ENCODE assay signal across 12 cellular contexts in the genomic region with DNA sequence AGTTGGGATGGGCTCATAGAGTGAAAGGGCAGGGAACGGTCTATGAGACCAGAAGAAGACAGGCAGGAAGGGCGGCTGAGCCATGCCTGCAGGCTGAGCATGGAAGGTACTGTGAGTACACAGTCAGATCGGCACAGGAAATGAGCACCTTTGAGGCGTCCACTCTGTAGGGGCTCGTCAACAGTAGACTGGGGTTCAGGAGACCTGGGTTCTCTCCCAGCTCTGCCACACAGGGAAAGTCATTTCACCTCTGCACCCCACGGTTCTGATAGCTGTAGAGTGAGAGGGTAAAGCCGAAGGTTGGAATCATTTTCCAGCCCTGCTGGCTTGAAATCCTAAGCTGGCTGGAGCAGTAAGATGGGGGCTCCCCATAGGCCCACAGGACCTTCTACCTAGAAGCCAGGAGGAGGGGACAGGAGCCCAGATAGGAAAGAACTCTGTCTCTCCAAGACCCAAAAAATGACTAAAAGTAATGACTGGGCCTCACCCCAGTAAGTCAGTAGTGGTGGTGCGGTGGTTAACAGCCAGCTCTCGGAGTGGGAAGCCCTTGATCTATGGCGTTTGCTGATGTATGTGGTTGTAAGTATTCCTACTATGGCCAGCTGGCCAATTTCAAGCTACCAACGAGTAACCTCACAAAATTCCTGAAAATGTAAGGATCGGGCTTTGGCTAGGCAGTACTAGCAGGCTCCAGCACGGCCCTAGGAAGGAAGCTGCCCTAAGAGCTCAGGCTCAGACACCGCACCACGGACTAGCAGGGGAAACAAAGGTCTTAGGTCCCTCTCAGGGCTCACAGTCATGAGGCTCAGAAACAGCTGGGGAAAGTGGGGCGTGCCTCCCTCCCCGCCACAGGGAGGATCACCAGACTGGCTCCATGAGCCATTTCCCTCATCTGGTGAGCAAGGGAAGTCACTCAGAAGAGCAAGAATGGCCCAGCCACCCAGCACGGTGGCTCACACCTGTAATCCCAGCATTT. TPM values are rescaled to one million over a fixed set of nuclear protein-coding genes. Genes with fewer than 3 reads are reported as not detected.
DNase-seq lines count a peak whose midpoint lies in the region; ATAC-seq and TF ChIP-seq lines count a peak whose summit lies in the region.
"Had no signal": no experiment of that assay in that cellular context is flagged by ENCODE, and none has a peak within 500 bp of the region (broad histone marks: within the 10 kb centered on the region; RNA-seq: fewer than 3 reads in every experiment).

No MANE protein-coding gene starts in this region.

- no peak for ATAC-seq in HG03196 (IDR thresholded peaks at IDR 0.05; ENCODE audit: unreplicated experiment)

- peak overlapping the region; percentile 71 for H3K27ac Mint-ChIP-seq in activated CD4-positive, alpha-beta memory T cell treated with anti-CD3 and anti-CD28 coated beads, Interleukin-2, amount 10 ng/mL, durations not matched to agents 7 days and 5 days

- no peaks in the 10 kb centered on the region for H3K9me3 Mint-ChIP-seq in activated CD4-positive, alpha-beta memory T cell treated with anti-CD3 and anti-CD28 coated beads, Interleukin-2, amount 10 ng/mL, durations not matched to agents 7 days and 5 days

- H3K4me3 ChIP-seq in fibroblast of villous mesenchyme (ENCODE audit: low read depth, low read length) = no peak overlapping the region
- H3K4me3 ChIP-seq: dorsolateral prefrontal cortex, skin epidermis had no signal

- no peaks in the 10 kb centered on the region for H3K36me3 Mint-ChIP-seq in activated CD4-positive, alpha-beta memory T cell treated with anti-CD3 and anti-CD28 coated beads, Interleukin-2, amount 10 ng/mL, durations not matched to agents 7 days and 5 days (ENCODE audit: low read depth)

- no peak for TF ChIP-seq CTCF in fibroblast of villous mesenchyme (IDR thresholded peaks at IDR 0.05; ENCODE audit: insufficient read depth, low read depth, low read length)

- H3K4me1 Mint-ChIP-seq in activated CD4-positive, alpha-beta memory T cell treated with anti-CD3 and anti-CD28 coated beads, Interleukin-2, amount 10 ng/mL, durations not matched to agents 7 days and 5 days = peaks cover 43% of the 10 kb centered on the region

- DNase-seq in stimulated activated naive CD4-positive, alpha-beta T cell (lab: John Stamatoyannopoulos, UW) = peak in 5 of 6 experiments; percentile 22 to 57 (median 40)
- DNase-seq in stimulated activated naive CD4-positive, alpha-beta T cell treated with Interleukin-2 at 50 U/mL for 16 hours (lab: John Stamatoyannopoulos, UW) = no peak
- peak; percentile 50 for DNase-seq in activated CD4-positive, alpha-beta memory T cell treated with anti-CD3 and anti-CD28 coated beads, Interleukin-2, amount 10 ng/mL, durations not matched to agents 7 days and 5 days
- DNase-seq in fibroblast of villous mesenchyme (ENCODE audit: low read depth) = peak; percentile 50
- DNase-seq in T-helper 9 cell = no peak
- DNase-seq in NOMO-1 treated with DMSO at 0.1 percent for 48 hours (lab: John Stamatoyannopoulos, UW; ENCODE audit: unreplicated experiment) = no peak
- DNase-seq in SW480 (ENCODE audit: low spot score) = no peak

- no peak overlapping the region for H3K4me3 Mint-ChIP-seq in activated CD4-positive, alpha-beta memory T cell treated with anti-CD3 and anti-CD28 coated beads, Interleukin-2, amount 10 ng/mL, durations not matched to agents 7 days and 5 days

- CTCF ChIA-PET in activated CD4-positive, alpha-beta memory T cell treated with anti-CD3 and anti-CD28 coated beads, Interleukin-2, amount 10 ng/mL, durations not matched to agents 7 days and 5 days (lab: Charles Lee) = interaction anchor here (0.8 to 2.8 kb wide), 7 partner anchors 10 to 31 kb away, joined by 3 to 13 read pairs (median 3); no protein-coding TSS in a partner anchor

- H3K27me3 Mint-ChIP-seq in activated CD4-positive, alpha-beta memory T cell treated with anti-CD3 and anti-CD28 coated beads, Interleukin-2, amount 10 ng/mL, durations not matched to agents 7 days and 5 days = no peaks in the 10 kb centered on the region

- POLR2A ChIA-PET in activated CD4-positive, alpha-beta memory T cell treated with anti-CD3 and anti-CD28 coated beads, Interleukin-2, amount 10 ng/mL, durations not matched to agents 7 days and 5 days (lab: Charles Lee) = interaction anchor here (0.7 to 4.3 kb wide), 13 partner anchors 9 to 100 kb away, joined by 3 to 24 read pairs (median 6); a partner anchor contains a TSS

RNA-seq across cellular contexts. Expression of a gene that starts 10.3 kb away (rescaled TPM):
- total RNA-seq in activated CD4-positive, alpha-beta memory T cell treated with anti-CD3 and anti-CD28 coated beads, Interleukin-2, amount 10 ng/mL, durations not matched to agents 7 days and 5 days = 10 to 100 TPM; 39.9 to 43.4 TPM
- total RNA-seq in fibroblast of villous mesenchyme = under 0.01 and 0.32 TPM in 2 replicates
- total RNA-seq: kidney epithelial cell, M059J had no signal

RNA-seq across cellular contexts. Expression of a gene that starts 17.3 kb away (rescaled TPM):
- total RNA-seq in activated CD4-positive, alpha-beta memory T cell treated with anti-CD3 and anti-CD28 coated beads, Interleukin-2, amount 10 ng/mL, durations not matched to agents 7 days and 5 days = 10 to 100 TPM; 45.0 to 49.0 TPM
- 7.3 and 11.6 TPM in 2 replicates for total RNA-seq in fibroblast of villous mesenchyme

RNA-seq across cellular contexts. Expression of a gene that starts 36.0 kb away (rescaled TPM):
- 10 to 100 TPM; 45.1 to 50.9 TPM for total RNA-seq in activated CD4-positive, alpha-beta memory T cell treated with anti-CD3 and anti-CD28 coated beads, Interleukin-2, amount 10 ng/mL, durations not matched to agents 7 days and 5 days
- total RNA-seq in fibroblast of villous mesenchyme = 3.2 and 13.4 TPM in 2 replicates

RNA-seq across cellular contexts. Expression of a gene that starts 50.5 kb away (rescaled TPM):
- under 1 TPM; 0.38 to 0.40 TPM for total RNA-seq in activated CD4-positive, alpha-beta memory T cell treated with anti-CD3 and anti-CD28 coated beads, Interleukin-2, amount 10 ng/mL, durations not matched to agents 7 days and 5 days
- total RNA-seq in fibroblast of villous mesenchyme = 61.3 and 69.6 TPM in 2 replicates

RNA-seq across cellular contexts. Expression of a gene that starts 58.6 kb away (rescaled TPM):
- 100 to 1,000 TPM; 204 to 208 TPM for total RNA-seq in activated CD4-positive, alpha-beta memory T cell treated with anti-CD3 and anti-CD28 coated beads, Interleukin-2, amount 10 ng/mL, durations not matched to agents 7 days and 5 days
- 86.8 and 101 TPM in 2 replicates for total RNA-seq in fibroblast of villous mesenchyme

Comparison
In these comparisons a context has a peak if more than half of its experiments do, and no peak if none do; other contexts are left out.
1. DNase-seq: peak in stimulated activated naive CD4-positive, alpha-beta T cell (5 of 6), activated CD4-positive, alpha-beta memory T cell treated with anti-CD3 and anti-CD28 coated beads, Interleukin-2, amount 10 ng/mL, durations not matched to agents 7 days and 5 days (single experiment) and fibroblast of villous mesenchyme (single experiment); none in stimulated activated naive CD4-positive, alpha-beta T cell treated with Interleukin-2 at 50 U/mL for 16 hours (single experiment), T-helper 9 cell (single experiment), NOMO-1 treated with DMSO at 0.1 percent for 48 hours (single experiment) and SW480 (single experiment).
2. RNA of a gene that starts 10.3 kb away (total RNA-seq): 39.9 to 43.4 TPM in activated CD4-positive, alpha-beta memory T cell treated with anti-CD3 and anti-CD28 coated beads, Interleukin-2, amount 10 ng/mL, durations not matched to agents 7 days and 5 days; under 0.01 to 0.32 TPM in fibroblast of villous mesenchyme; every median in the first group is over 10 times any median in the second.